Comparison of ENCODE assay signal across 25 cellular contexts in genomic region chr12:105812356-105812755, GRCh38.
"Had no signal": no experiment of that assay in that cellular context is flagged by ENCODE, and none has a peak within 500 bp of the region (broad histone marks: within the 10 kb centered on the region; RNA-seq: fewer than 3 reads in every experiment).

No MANE protein-coding gene starts in this region.

- ATAC-seq: activated CD4-positive, alpha-beta T cell treated with anti-CD3 and anti-CD28 coated beads for 36 hours; activated CD8-positive, alpha-beta memory T cell treated with anti-CD3 and anti-CD28 coated beads, Interleukin-2, amount 10 ng/mL, durations not matched to agents 7 days and 5 days; activated CD8-positive, alpha-beta T cell treated with anti-CD3 and anti-CD28 coated beads, Interleukin-2, amount 10 ng/mL, durations not matched to agents 7 days and 5 days; activated naive CD4-positive, alpha-beta T cell treated with anti-CD3 and anti-CD28 coated beads, Interleukin-2, amount 50 U/mL, for 72 hours; effector memory CD8-positive, alpha-beta T cell; gastroesophageal sphincter; heart left ventricle; left colon; naive thymus-derived CD8-positive, alpha-beta T cell; stimulated activated effector memory CD8-positive, alpha-beta T cell treated with anti-CD3 and anti-CD28 coated beads, Interleukin-12 subunit alpha, Interleukin-12 subunit beta, amount 100 ng/mL, for 72 hours had no signal

- DNase-seq: activated B cell treated with CpG ODN at 0.5 μM for 24 hours; activated CD4-positive, alpha-beta T cell treated with anti-CD3 and anti-CD28 coated beads for 36 hours; activated CD8-positive, alpha-beta memory T cell treated with anti-CD3 and anti-CD28 coated beads, Interleukin-2, amount 10 ng/mL, durations not matched to agents 7 days and 5 days; activated CD8-positive, alpha-beta T cell treated with anti-CD3 and anti-CD28 coated beads, Interleukin-2, amount 10 ng/mL, durations not matched to agents 7 days and 5 days; activated naive CD4-positive, alpha-beta T cell; activated T-cell treated with anti-CD3 and anti-CD28 coated beads, Interleukin-2, amount 50 U/mL, for 48 hours; cortex of kidney; effector memory CD8-positive, alpha-beta T cell; erythroblast; heart left ventricle; immature natural killer cell; kidney; left colon; mammary epithelial cell; naive thymus-derived CD8-positive, alpha-beta T cell; posterior cingulate gyrus; retina; sigmoid colon; small intestine; stimulated activated CD4-positive, alpha-beta T cell treated with anti-CD3 and anti-CD28 coated beads, Interleukin-4, amount 100 ng/mL, for 24 hours; T-helper 1 cell; upper lobe of left lung had no signal
